ENCODE assay signal across 33 cellular contexts in genomic region chr1:180239145-180240096, GRCh38. TPM values are rescaled to one million over a fixed set of nuclear protein-coding genes. Genes with fewer than 3 reads are reported as not detected.
"Had no signal": no experiment of that assay in that cellular context is flagged by ENCODE, and none has a peak within 500 bp of the region (broad histone marks: within the 10 kb centered on the region; RNA-seq: fewer than 3 reads in every experiment).

No MANE protein-coding gene starts in this region.

- FAIRE-seq: frontal cortex had no signal

- H3K9me3 ChIP-seq: adrenal gland, ascending aorta, esophagus muscularis mucosa, mucosa of descending colon, ovary, prostate gland, right atrium auricular region, thyroid gland had no signal

- H3K36me3 ChIP-seq: adrenal gland, ascending aorta, brain microvascular endothelial cell, esophagus muscularis mucosa, ovary, prostate gland, right atrium auricular region, thyroid gland had no signal

- H3K4me3 ChIP-seq: adrenal gland, ascending aorta, esophagus muscularis mucosa, hepatocyte, mucosa of descending colon, ovary, prostate gland, right atrium auricular region, thyroid gland had no signal

- ATAC-seq: activated CD8-positive, alpha-beta memory T cell treated with anti-CD3 and anti-CD28 coated beads, Interleukin-2, amount 10 ng/mL, durations not matched to agents 7 days and 5 days; activated CD8-positive, alpha-beta T cell treated with anti-CD3 and anti-CD28 coated beads for 36 hours; left cardiac atrium; mucosa of descending colon; stimulated activated naive CD8-positive, alpha-beta T cell treated with anti-CD3 and anti-CD28 coated beads, Interleukin-15, Interleukin-2, amounts not matched to agents 100 U/mL and 50 U/mL, for 24 hours; T-cell had no signal

- H3K4me1 ChIP-seq: prostate gland had no signal

- H3K4me3 Mint-ChIP-seq: activated CD4-positive, alpha-beta T cell treated with anti-CD3 and anti-CD28 coated beads, Interleukin-2, amount 10 ng/mL, durations not matched to agents 7 days and 5 days; activated CD8-positive, alpha-beta memory T cell treated with anti-CD3 and anti-CD28 coated beads, Interleukin-2, amount 10 ng/mL, durations not matched to agents 7 days and 5 days; activated CD8-positive, alpha-beta T cell treated with anti-CD3 and anti-CD28 coated beads for 36 hours; activated naive CD8-positive, alpha-beta T cell; T-cell; T-helper 2 cell treated with Interferon-gamma antibody and Interleukin-4, amounts not matched to agents 5 μg/mL and 100 μg/mL, for 36 hours had no signal

- DNase-seq: activated CD4-positive, alpha-beta T cell treated with anti-CD3 and anti-CD28 coated beads, Interleukin-2, amount 10 ng/mL, durations not matched to agents 7 days and 5 days; activated CD4-positive, CD25-positive, alpha-beta regulatory T cell treated with anti-CD3 and anti-CD28 coated beads, Interleukin-2, amount 50 U/mL, for 72 hours; activated CD8-positive, alpha-beta memory T cell treated with anti-CD3 and anti-CD28 coated beads, Interleukin-2, amount 10 ng/mL, durations not matched to agents 7 days and 5 days; activated CD8-positive, alpha-beta T cell treated with anti-CD3 and anti-CD28 coated beads for 36 hours; activated naive CD4-positive, alpha-beta T cell; activated T-cell treated with anti-CD3 and anti-CD28 coated beads for 4 hours; adrenal gland; brain microvascular endothelial cell; central memory CD4-positive, alpha-beta T cell; dermis blood vessel endothelial cell; effector memory CD4-positive, alpha-beta T cell; glutamatergic neuron; islet precursor cell; left cardiac atrium; mesenchymal stem cell; mucosa of descending colon; ovary; stimulated activated CD4-positive, alpha-beta T cell treated with anti-CD3 and anti-CD28 coated beads, Interleukin-12 subunit alpha, Interleukin-12 subunit beta, amount 100 ng/mL, for 4 hours; stimulated activated CD4-positive, alpha-beta T cell treated with anti-CD3 and anti-CD28 coated beads, Interleukin-4, amount 100 ng/mL, for 4 hours; stimulated activated naive CD8-positive, alpha-beta T cell treated with anti-CD3 and anti-CD28 coated beads, Interleukin-15, Interleukin-2, amounts not matched to agents 100 U/mL and 50 U/mL, for 24 hours; T-cell; thyroid gland had no signal

- H2AFZ ChIP-seq: hepatocyte had no signal

- H3K27ac ChIP-seq: adrenal gland, ascending aorta, brain microvascular endothelial cell, esophagus muscularis mucosa, hepatocyte, ovary, prostate gland, right atrium auricular region, thyroid gland, VCaP had no signal

- H3K79me2 ChIP-seq: hepatocyte had no signal

- H3K9me3 Mint-ChIP-seq: activated CD4-positive, alpha-beta T cell treated with anti-CD3 and anti-CD28 coated beads, Interleukin-2, amount 10 ng/mL, durations not matched to agents 7 days and 5 days; activated CD8-positive, alpha-beta T cell treated with anti-CD3 and anti-CD28 coated beads for 36 hours; T-cell; T-helper 2 cell treated with Interferon-gamma antibody and Interleukin-4, amounts not matched to agents 5 μg/mL and 100 μg/mL, for 36 hours had no signal

- H3K36me3 Mint-ChIP-seq: activated naive CD8-positive, alpha-beta T cell; T-cell had no signal

- H3K27ac Mint-ChIP-seq: activated CD4-positive, alpha-beta T cell treated with anti-CD3 and anti-CD28 coated beads, Interleukin-2, amount 10 ng/mL, durations not matched to agents 7 days and 5 days; activated CD8-positive, alpha-beta memory T cell treated with anti-CD3 and anti-CD28 coated beads, Interleukin-2, amount 10 ng/mL, durations not matched to agents 7 days and 5 days; activated CD8-positive, alpha-beta T cell treated with anti-CD3 and anti-CD28 coated beads for 36 hours; activated naive CD8-positive, alpha-beta T cell; T-cell; T-helper 2 cell treated with Interferon-gamma antibody and Interleukin-4, amounts not matched to agents 5 μg/mL and 100 μg/mL, for 36 hours had no signal

- H3K4me2 ChIP-seq: hepatocyte had no signal

RNA-seq across cellular contexts. Expression of gene LHX4, which starts 9.4 kb away (rescaled TPM):
- total RNA-seq: activated CD4-positive, alpha-beta T cell treated with anti-CD3 and anti-CD28 coated beads, Interleukin-2, amount 10 ng/mL, durations not matched to agents 7 days and 5 days; activated CD8-positive, alpha-beta memory T cell treated with anti-CD3 and anti-CD28 coated beads, Interleukin-2, amount 10 ng/mL, durations not matched to agents 7 days and 5 days; activated CD8-positive, alpha-beta T cell treated with anti-CD3 and anti-CD28 coated beads for 36 hours; adrenal gland; ascending aorta; dermis blood vessel endothelial cell; esophagus muscularis mucosa; frontal cortex; left cardiac atrium; ovary; prostate gland; right atrium auricular region; skeletal muscle tissue; thyroid gland; urinary bladder had no signal
- polyA plus RNA-seq: adrenal gland had no signal
